Comparison of ENCODE assay signal across 20 cellular contexts in the genomic region with DNA sequence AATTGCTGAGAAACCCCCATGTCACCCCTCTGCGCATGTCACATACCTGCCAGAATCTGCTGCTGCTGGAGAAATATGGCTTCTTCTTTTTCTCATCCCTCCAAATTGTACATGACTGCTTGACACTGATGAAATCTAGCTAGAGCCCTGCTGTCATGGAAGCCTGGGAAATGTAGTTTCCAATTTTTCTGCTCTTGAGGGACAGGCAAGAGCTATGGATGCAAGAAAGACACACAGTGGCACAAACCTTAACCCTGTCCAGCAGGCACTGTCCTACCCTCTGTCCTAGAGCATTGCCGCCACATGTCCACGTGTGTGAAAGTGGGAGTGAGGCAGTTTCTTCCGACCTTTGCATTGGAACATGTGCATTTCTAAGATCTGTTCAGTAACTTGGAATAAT.
"Had no signal": no experiment of that assay in that cellular context is flagged by ENCODE, and none has a peak within 500 bp of the region (broad histone marks: within the 10 kb centered on the region; RNA-seq: fewer than 3 reads in every experiment).

No MANE protein-coding gene starts in this region.

- H3K4me3 ChIP-seq: lung, sigmoid colon, testis had no signal

- H3K36me3 ChIP-seq: sigmoid colon had no signal

- ATAC-seq: activated CD4-positive, CD25-positive, alpha-beta regulatory T cell treated with anti-CD3 and anti-CD28 coated beads, Interleukin-2, amount 50 U/mL, for 24 hours; activated CD8-positive, alpha-beta T cell treated with anti-CD3 and anti-CD28 coated beads, Interleukin-2, amount 10 ng/mL, durations not matched to agents 7 days and 5 days; activated naive CD4-positive, alpha-beta T cell treated with anti-CD3 and anti-CD28 coated beads, Interleukin-2, amount 50 U/mL, for 72 hours; effector memory CD8-positive, alpha-beta T cell; esophagus mucosa; left lobe of liver; natural killer cell had no signal

- H3K27me3 ChIP-seq: sigmoid colon, testis had no signal

- H3K27ac ChIP-seq: sigmoid colon, testis had no signal

- H3K9me3 ChIP-seq: sigmoid colon, testis had no signal

- H3K4me1 ChIP-seq: sigmoid colon, testis had no signal

- DNase-seq: activated CD4-positive, alpha-beta T cell treated with anti-CD3 and anti-CD28 coated beads, Interleukin-2, amount 10 ng/mL, durations not matched to agents 7 days and 5 days; activated CD8-positive, alpha-beta T cell treated with anti-CD3 and anti-CD28 coated beads, Interleukin-2, amount 10 ng/mL, durations not matched to agents 7 days and 5 days; activated T-cell treated with anti-CD3 and anti-CD28 coated beads, Interleukin-2, amount 50 U/mL, for 1 hour; aorta; effector memory CD8-positive, alpha-beta T cell; foreskin melanocyte; immature natural killer cell; midbrain; natural killer cell; occipital lobe; sigmoid colon; stimulated activated CD4-positive, alpha-beta T cell treated with anti-CD3 and anti-CD28 coated beads, Interleukin-2, amount 100 ng/mL, for 48 hours; stimulated activated CD8-positive, alpha-beta memory T cell treated with anti-CD3 and anti-CD28 coated beads, Interleukin-4, amount 100 ng/mL, for 48 hours; stimulated activated naive CD4-positive, alpha-beta T cell; testis had no signal
